ENCODE assay signal across 2 cellular contexts in the genomic region with DNA sequence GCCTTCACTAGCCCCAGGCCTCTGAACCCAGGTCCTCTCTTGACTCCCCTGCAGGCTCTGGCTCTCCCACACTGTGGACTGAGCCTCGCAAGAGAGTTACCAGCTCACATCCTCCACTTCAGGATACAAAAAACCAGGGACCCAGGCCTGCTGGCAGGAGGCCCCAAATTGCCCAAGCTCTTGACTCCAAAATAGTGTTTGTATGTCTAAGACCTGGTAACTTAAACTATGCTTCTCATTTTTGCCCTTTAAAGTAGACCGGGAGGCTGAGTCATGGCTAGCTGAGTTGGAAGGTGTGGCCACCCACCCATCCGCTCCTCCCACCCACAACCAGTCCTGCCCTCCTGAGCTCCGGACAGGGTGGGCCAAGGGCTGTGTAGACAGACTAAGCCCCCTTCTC.
TF ChIP-seq lines count a peak whose summit lies in the region.

No MANE protein-coding gene starts in this region.

TF ChIP-seq in A549, 52 proteins besides CTCF, POLR2A, EP300 and RAD21 (continued from another document):
- TF ChIP-seq NPAS2 (CRISPR knock-in tag; IDR thresholded peaks at IDR 0.05; ENCODE audit: borderline replicate concordance) = no peak
- no peak for TF ChIP-seq GATA3 (IDR thresholded peaks at IDR 0.05; ENCODE audit: borderline replicate concordance)
- TF ChIP-seq HOXA7 (CRISPR knock-in tag; IDR thresholded peaks at IDR 0.05) = no peak
- TF ChIP-seq, protein P1, sequence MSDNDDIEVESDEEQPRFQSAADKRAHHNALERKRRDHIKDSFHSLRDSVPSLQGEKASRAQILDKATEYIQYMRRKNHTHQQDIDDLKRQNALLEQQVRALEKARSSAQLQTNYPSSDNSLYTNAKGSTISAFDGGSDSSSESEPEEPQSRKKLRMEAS (IDR thresholded peaks at IDR 0.05) = no peak
- TF ChIP-seq, protein P2, sequence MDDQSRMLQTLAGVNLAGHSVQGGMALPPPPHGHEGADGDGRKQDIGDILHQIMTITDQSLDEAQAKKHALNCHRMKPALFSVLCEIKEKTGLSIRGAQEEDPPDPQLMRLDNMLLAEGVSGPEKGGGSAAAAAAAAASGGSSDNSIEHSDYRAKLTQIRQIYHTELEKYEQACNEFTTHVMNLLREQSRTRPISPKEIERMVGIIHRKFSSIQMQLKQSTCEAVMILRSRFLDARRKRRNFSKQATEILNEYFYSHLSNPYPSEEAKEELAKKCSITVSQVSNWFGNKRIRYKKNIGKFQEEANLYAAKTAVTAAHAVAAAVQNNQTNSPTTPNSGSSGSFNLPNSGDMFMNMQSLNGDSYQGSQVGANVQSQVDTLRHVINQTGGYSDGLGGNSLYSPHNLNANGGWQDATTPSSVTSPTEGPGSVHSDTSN (IDR thresholded peaks at IDR 0.05) = no peak
- TF ChIP-seq, protein P3, sequence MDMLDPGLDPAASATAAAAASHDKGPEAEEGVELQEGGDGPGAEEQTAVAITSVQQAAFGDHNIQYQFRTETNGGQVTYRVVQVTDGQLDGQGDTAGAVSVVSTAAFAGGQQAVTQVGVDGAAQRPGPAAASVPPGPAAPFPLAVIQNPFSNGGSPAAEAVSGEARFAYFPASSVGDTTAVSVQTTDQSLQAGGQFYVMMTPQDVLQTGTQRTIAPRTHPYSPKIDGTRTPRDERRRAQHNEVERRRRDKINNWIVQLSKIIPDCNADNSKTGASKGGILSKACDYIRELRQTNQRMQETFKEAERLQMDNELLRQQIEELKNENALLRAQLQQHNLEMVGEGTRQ (IDR thresholded peaks at IDR 0.05) = no peak
- TF ChIP-seq KDM5A (IDR thresholded peaks at IDR 0.05) = no peak
- TF ChIP-seq NR3C1 (IDR thresholded peaks at IDR 0.05) = no peak

TF ChIP-seq in HCT116, 20 proteins besides CTCF, POLR2A, EP300 and RAD21 (continued from another document):
- TF ChIP-seq, protein P4, sequence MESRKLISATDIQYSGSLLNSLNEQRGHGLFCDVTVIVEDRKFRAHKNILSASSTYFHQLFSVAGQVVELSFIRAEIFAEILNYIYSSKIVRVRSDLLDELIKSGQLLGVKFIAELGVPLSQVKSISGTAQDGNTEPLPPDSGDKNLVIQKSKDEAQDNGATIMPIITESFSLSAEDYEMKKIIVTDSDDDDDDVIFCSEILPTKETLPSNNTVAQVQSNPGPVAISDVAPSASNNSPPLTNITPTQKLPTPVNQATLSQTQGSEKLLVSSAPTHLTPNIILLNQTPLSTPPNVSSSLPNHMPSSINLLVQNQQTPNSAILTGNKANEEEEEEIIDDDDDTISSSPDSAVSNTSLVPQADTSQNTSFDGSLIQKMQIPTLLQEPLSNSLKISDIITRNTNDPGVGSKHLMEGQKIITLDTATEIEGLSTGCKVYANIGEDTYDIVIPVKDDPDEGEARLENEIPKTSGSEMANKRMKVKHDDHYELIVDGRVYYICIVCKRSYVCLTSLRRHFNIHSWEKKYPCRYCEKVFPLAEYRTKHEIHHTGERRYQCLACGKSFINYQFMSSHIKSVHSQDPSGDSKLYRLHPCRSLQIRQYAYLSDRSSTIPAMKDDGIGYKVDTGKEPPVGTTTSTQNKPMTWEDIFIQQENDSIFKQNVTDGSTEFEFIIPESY (IDR thresholded peaks at IDR 0.05; ENCODE audit: extremely low read depth, insufficient replicate concordance, low read length) = no peak
